8 cellular contexts compared by ENCODE assay signal in genomic region chr6:1311400-1312192, GRCh38. TPM values are rescaled to one million over a fixed set of nuclear protein-coding genes. Genes with fewer than 3 reads are reported as not detected.
DNase-seq lines count a peak whose midpoint lies in the region; ATAC-seq and TF ChIP-seq lines count a peak whose summit lies in the region.

A gene with protein sequence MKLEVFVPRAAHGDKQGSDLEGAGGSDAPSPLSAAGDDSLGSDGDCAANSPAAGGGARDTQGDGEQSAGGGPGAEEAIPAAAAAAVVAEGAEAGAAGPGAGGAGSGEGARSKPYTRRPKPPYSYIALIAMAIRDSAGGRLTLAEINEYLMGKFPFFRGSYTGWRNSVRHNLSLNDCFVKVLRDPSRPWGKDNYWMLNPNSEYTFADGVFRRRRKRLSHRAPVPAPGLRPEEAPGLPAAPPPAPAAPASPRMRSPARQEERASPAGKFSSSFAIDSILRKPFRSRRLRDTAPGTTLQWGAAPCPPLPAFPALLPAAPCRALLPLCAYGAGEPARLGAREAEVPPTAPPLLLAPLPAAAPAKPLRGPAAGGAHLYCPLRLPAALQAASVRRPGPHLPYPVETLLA (plus strand): TSS chr6:1312098. CDS start chr6:1312705, 607 bp downstream.

- WGBS in transverse colon (ENCODE audit: low coverage in 1 of 2), 2 donors = 6% methylated on average over 46 of the region's 73 CpGs; no CpG with 5 or more reads in 1 of the 2 donors

- peak within 1 kb of the TSS; percentile 54 for H3K4me3 ChIP-seq in lower lobe of right lung
- peak within 1 kb of the TSS; percentile 23 to 51 (median 34) for H3K4me3 ChIP-seq in transverse colon

- H3K9me3 ChIP-seq in lower lobe of right lung (no peaks in the 10 kb centered on the region), transverse colon (no peaks in the 10 kb centered on the region)

- in situ Hi-C loops in G401 (cut with HindIII; ENCODE audit: low sequenced_read_pairs) (no loop called here), transverse colon (cut with MboI; ENCODE audit: low pct_ligation_motif_present in 1 of 4, low pct_unique_long_range_greater_than_20kb in 1 of 4, low sequenced_read_pairs in 3 of 4) (no loop called here)

- H3K4me1 ChIP-seq in lower lobe of right lung = peaks cover 37% of the 10 kb centered on the region
- peaks cover 0 to 44% (median 34%) of the 10 kb centered on the region in 4 donors for H3K4me1 ChIP-seq in transverse colon

- H3K4me3 Mint-ChIP-seq in dendritic cell treated with granulocyte-macrophage colony-stimulating factor and Interleukin-4, amounts not matched to agents 40 ng/mL and 50 ng/mL, for 4 days = peak within 1 kb of the TSS; percentile 92

- H3K4me1 Mint-ChIP-seq in dendritic cell treated with granulocyte-macrophage colony-stimulating factor and Interleukin-4, amounts not matched to agents 40 ng/mL and 50 ng/mL, for 4 days (ENCODE audit: low read depth) = peaks cover 42% of the 10 kb centered on the region

- peak within 1 kb of the TSS; percentile 85 for H3K27ac Mint-ChIP-seq in dendritic cell treated with granulocyte-macrophage colony-stimulating factor and Interleukin-4, amounts not matched to agents 40 ng/mL and 50 ng/mL, for 4 days

- peaks cover 23% of the 10 kb centered on the region for H3K36me3 Mint-ChIP-seq in dendritic cell treated with granulocyte-macrophage colony-stimulating factor and Interleukin-4, amounts not matched to agents 40 ng/mL and 50 ng/mL, for 4 days (ENCODE audit: low read depth)

- H3K36me3 ChIP-seq in lower lobe of right lung = no peaks in the 10 kb centered on the region
- H3K36me3 ChIP-seq in transverse colon = no peaks in the 10 kb centered on the region

- ATAC-seq in lower lobe of right lung (peak; percentile 90 to 93), HG03439 (IDR thresholded peaks at IDR 0.05; ENCODE audit: unreplicated experiment) (no peak), GM19463 (IDR thresholded peaks at IDR 0.05; ENCODE audit: unreplicated experiment) (no peak)

- DNase-seq in G401 (ENCODE audit: low spot score) (peak; percentile 47), NCI-H69 (lab: John Stamatoyannopoulos, UW) (peak; percentile 49), lower lobe of right lung (peak; percentile 91), transverse colon (peak; percentile 77), activated gamma-delta T cell treated with Interleukin-2 at 50 U/mL for 16 hours (no peak)

- H3K27me3 ChIP-seq in lower lobe of right lung (ENCODE audit: low read depth) (peaks cover 60% of the 10 kb centered on the region), transverse colon (peaks cover 82% of the 10 kb centered on the region)

- intact Hi-C loops in dendritic cell treated with granulocyte-macrophage colony-stimulating factor and Interleukin-4, amounts not matched to agents 40 ng/mL and 50 ng/mL, for 4 days (cut with micrococcal nuclease) = loop anchor here (1.0 to 2.0 kb wide), 2 partner anchors 24 to 49 kb away; no protein-coding TSS in a partner anchor
- intact Hi-C loops in lower lobe of right lung (cut with DNase I) = no loop called here
- intact Hi-C loops in transverse colon (cut with DNase I; ENCODE audit: low total_unique reads) = no loop called here

- TF ChIP-seq CTCF in lower lobe of right lung (IDR thresholded peaks at IDR 0.05) (peak; percentile 14), transverse colon (IDR thresholded peaks at IDR 0.05) (no peak)

- peak; percentile 57 for TF ChIP-seq POLR2A in transverse colon (IDR thresholded peaks at IDR 0.05)

- H3K27ac ChIP-seq in lower lobe of right lung = peak within 1 kb of the TSS; percentile 80
- peak within 1 kb of the TSS; percentile 31 to 67 (median 45) for H3K27ac ChIP-seq in transverse colon

- no peaks in the 10 kb centered on the region for H3K9me3 Mint-ChIP-seq in dendritic cell treated with granulocyte-macrophage colony-stimulating factor and Interleukin-4, amounts not matched to agents 40 ng/mL and 50 ng/mL, for 4 days

- peaks cover 75% of the 10 kb centered on the region for H3K27me3 Mint-ChIP-seq in dendritic cell treated with granulocyte-macrophage colony-stimulating factor and Interleukin-4, amounts not matched to agents 40 ng/mL and 50 ng/mL, for 4 days

- TF ChIP-seq EP300 in transverse colon (IDR thresholded peaks at IDR 0.05; ENCODE audit: low read depth) = no peak

RNA-seq across cellular contexts. Expression of the gene that starts here (rescaled TPM):
- total RNA-seq in G401 (2014; rRNA removed; shearing (Covaris generic)) = not detected in 2 replicates
- 7.5 TPM for total RNA-seq in lower lobe of right lung
- total RNA-seq in transverse colon = 1 to 10 TPM in 1 of 4 donors, not detected in 3; 1.6 TPM

Comparison
In these comparisons a context has a peak if more than half of its experiments do, and no peak if none do; other contexts are left out.
1. Peak in DNase-seq in G401; RNA of the gene not detected or under 1 TPM.
2. ATAC-seq: peak in lower lobe of right lung (2 of 2); none in HG03439 (single experiment) and GM19463 (single experiment).